In the genomic region with DNA sequence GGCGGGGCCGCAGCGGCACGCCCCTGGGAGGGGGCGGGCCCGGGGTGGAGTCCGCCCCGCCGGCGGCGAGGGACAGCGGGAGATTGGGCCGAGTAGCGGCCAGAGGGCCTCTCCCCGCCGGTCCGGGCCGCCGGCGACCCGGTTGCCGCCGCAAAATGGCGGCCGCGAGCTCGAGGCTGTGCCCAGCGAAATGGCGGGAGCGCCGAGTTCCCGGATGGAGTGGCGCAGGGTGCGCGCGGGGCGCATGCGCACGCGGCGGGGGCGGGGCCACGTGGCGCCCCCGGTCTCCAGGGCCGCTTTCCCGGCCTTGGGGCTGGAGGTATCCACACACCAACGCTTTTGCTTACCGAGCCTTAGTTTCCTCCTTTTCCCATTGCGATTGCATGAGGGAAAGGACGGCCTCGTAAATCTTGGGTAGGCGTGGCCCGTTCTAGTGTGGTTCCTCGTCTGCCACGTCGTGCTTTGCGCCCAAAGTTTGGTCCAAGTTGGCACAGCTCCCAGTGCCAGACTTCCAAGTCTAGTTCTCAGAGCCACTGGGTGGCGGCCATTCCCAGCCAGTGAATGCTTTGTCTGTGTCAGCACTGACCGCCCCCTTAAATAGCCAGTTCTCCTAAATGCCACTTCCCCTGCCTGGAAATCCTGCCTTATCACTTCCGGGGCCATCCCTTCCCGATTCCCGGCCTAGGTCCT, we compare ENCODE assay signal across 8 cellular contexts. TPM values are rescaled to one million over a fixed set of nuclear protein-coding genes. Genes with fewer than 3 reads are reported as not detected.
DNase-seq lines count a peak whose midpoint lies in the region; ATAC-seq and TF ChIP-seq lines count a peak whose summit lies in the region.

No MANE protein-coding gene starts in this region.

- H3K27ac ChIP-seq in breast epithelium (peak overlapping the region; percentile 99 to 100), skin epidermis (peak overlapping the region; percentile 87 to 100 (median 96))

- H3K4me3 ChIP-seq in breast epithelium (peak overlapping the region; percentile 64 to 80 (median 78)), skin epidermis (peak overlapping the region; percentile 50 to 74 (median 70))

- peaks cover 47 to 71% of the 10 kb centered on the region in 2 donors for H3K4me1 ChIP-seq in breast epithelium

- DNase-seq in NCI-H2081 (lab: John Stamatoyannopoulos, UW) (peak; percentile 79 to 88), NCI-H2081 treated with DMSO at 0.1 percent for 48 hours (lab: John Stamatoyannopoulos, UW) (no peak), NCI-H1694 treated with DMSO at 0.1 percent for 48 hours (lab: John Stamatoyannopoulos, UW) (peak; percentile 43), UCSD-AML1 (lab: John Stamatoyannopoulos, UW; ENCODE audit: unreplicated experiment) (peak; percentile 85), breast epithelium (ENCODE audit: low spot score in 2 of 2) (peak; percentile 83 to 86), iPS-NIHi7 (ENCODE audit: extremely low spot score) (peak; percentile 80)

- intact Hi-C loops in breast epithelium (cut with DNase I; ENCODE audit: low total_unique reads) = loop anchor here (10.0 kb wide), 2 partner anchors 135 to 175 kb away; partner anchors contain the start of genes DAZAP1 and GAMT

- TF ChIP-seq POLR2A in breast epithelium (IDR thresholded peaks at IDR 0.05) = peak; percentile 15

- peaks cover 5% of the 10 kb centered on the region for H3K36me3 ChIP-seq in breast epithelium

- peak in 1 of 3 donors; percentile 14 for TF ChIP-seq CTCF in breast epithelium (IDR thresholded peaks at IDR 0.05)

- H3K27me3 ChIP-seq in breast epithelium = no peaks in the 10 kb centered on the region

- no peaks in the 10 kb centered on the region for H3K9me3 ChIP-seq in breast epithelium

- peak; percentile 27 for ATAC-seq in HG02870 (IDR thresholded peaks at IDR 0.05; ENCODE audit: unreplicated experiment)

RNA-seq across cellular contexts. Expression of gene CIRBP, which starts 0.5 kb away (rescaled TPM):
- total RNA-seq in breast epithelium = 100 to 1,000 TPM; 458 to 758 (median 656) TPM

RNA-seq across cellular contexts. Expression of gene FAM174C, which starts 5.7 kb away (rescaled TPM):
- total RNA-seq in breast epithelium = 10 to 100 TPM; 43.9 to 60.6 (median 53.1) TPM

RNA-seq across cellular contexts. Expression of gene EFNA2, which starts 16.1 kb away (rescaled TPM):
- total RNA-seq in breast epithelium = under 1 TPM in 1 of 3 donors, not detected in 2; 0.66 TPM

RNA-seq across cellular contexts. Expression of gene MIDN, which starts 21.2 kb away (rescaled TPM):
- total RNA-seq in breast epithelium = 10 to 100 TPM; 13.8 to 28.5 (median 22.4) TPM

RNA-seq across cellular contexts. Expression of gene ATP5F1D, which starts 28.1 kb away (rescaled TPM):
- total RNA-seq in breast epithelium = 10 to 100 TPM; 47.6 to 64.9 (median 61.3) TPM
